ENCODE assay signal across 10 cellular contexts in genomic region chr17:60419875-60420274, GRCh38. TPM values are rescaled to one million over a fixed set of nuclear protein-coding genes. Genes with fewer than 3 reads are reported as not detected.
"Had no signal": no experiment of that assay in that cellular context is flagged by ENCODE, and none has a peak within 500 bp of the region (broad histone marks: within the 10 kb centered on the region; RNA-seq: fewer than 3 reads in every experiment).

No MANE protein-coding gene starts in this region.

RNA-seq across cellular contexts. Expression of gene CHCT1, which starts 2.4 kb away (rescaled TPM):
- total RNA-seq: OCI-LY7, PC-3, PC-9, Peyer's patch, Right ventricle myocardium inferior, Right ventricle myocardium superior, RPMI7951, SJCRH30, SJSA1, SK-MEL-5 had no signal
